Comparison of ENCODE assay signal across 8 cellular contexts in genomic region chr2:231514951-231515297, GRCh38. TPM values are rescaled to one million over a fixed set of nuclear protein-coding genes. Genes with fewer than 3 reads are reported as not detected.
DNase-seq lines count a peak whose midpoint lies in the region; ATAC-seq and TF ChIP-seq lines count a peak whose summit lies in the region.

No MANE protein-coding gene starts in this region.

- H3K27me3 ChIP-seq in PC-9 (ENCODE audit: insufficient read depth, low read depth), result no peaks in the 10 kb centered on the region
- no peaks in the 10 kb centered on the region for H3K27me3 ChIP-seq in esophagus muscularis mucosa

- H3K4me1 ChIP-seq in PC-9 (replicated peaks; ENCODE audit: insufficient read depth) (peaks cover 15% of the 10 kb centered on the region), esophagus muscularis mucosa (peaks cover 5 to 14% (median 9%) of the 10 kb centered on the region in 4 donors)

- WGBS in esophagus muscularis mucosa, result 29% methylated on average over 7 of the region's 7 CpGs

- H3K9me2 ChIP-seq in PC-9 (ENCODE audit: insufficient read depth), result no peaks in the 10 kb centered on the region

- H3K4me1 Mint-ChIP-seq in progenitor cell of endocrine pancreas (ENCODE audit: low read depth), result peaks cover 15% of the 10 kb centered on the region

- 0 out of 2 replicates have a peak, but pooled peaks cover 6% of the 10 kb centered on the region for H3K79me2 ChIP-seq in PC-9 (ENCODE audit: low read depth)

- H3K9me3 ChIP-seq in PC-9 (ENCODE audit: insufficient read depth, low read depth), result no peaks in the 10 kb centered on the region
- H3K9me3 ChIP-seq in esophagus muscularis mucosa, result no peaks in the 10 kb centered on the region

- H3K4me2 ChIP-seq in PC-9, result peak overlapping the region; percentile 99

- H4K20me1 ChIP-seq in PC-9 (ENCODE audit: insufficient read depth), result no peaks in the 10 kb centered on the region

- POLR2A ChIA-PET in PC-9 (lab: Charles Lee; ENCODE audit: unreplicated experiment), result no interaction called here

- CTCF ChIA-PET in PC-9 (lab: Charles Lee), result interaction anchor here (0.6 kb wide), 2 partner anchors 244 to 1293 kb away, joined by 3 to 6 read pairs; no protein-coding TSS in a partner anchor

- TF ChIP-seq EP300 in esophagus muscularis mucosa (IDR thresholded peaks at IDR 0.05), result no peak

- no peaks in the 10 kb centered on the region for H3K9me3 Mint-ChIP-seq in progenitor cell of endocrine pancreas (ENCODE audit: low read depth)

- intact Hi-C loops in PC-9 (cut with micrococcal nuclease; ENCODE audit: unreplicated experiment), result loop anchor here (5.0 to 10.0 kb wide), 3 partner anchors 42 to 270 kb away; partner anchors contain the start of genes COPS7B and PDE6D
- intact Hi-C loops in esophagus muscularis mucosa (cut with DNase I), result loop anchor here (5.0 kb wide), 2 partner anchors 42 to 87 kb away; no protein-coding TSS in a partner anchor

- BruUV-seq in PC-9 (replicated peaks; lab: Mats Ljungman, UMichigan), result no TSS peak

- TF ChIP-seq CTCF in PC-9 (conservative IDR thresholded peaks at IDR 0.05) (no peak), esophagus muscularis mucosa (IDR thresholded peaks at IDR 0.05) (no peak), progenitor cell of endocrine pancreas (IDR thresholded peaks at IDR 0.05; ENCODE audit: unreplicated experiment) (no peak)

- ATAC-seq in GM21786 (IDR thresholded peaks at IDR 0.05; ENCODE audit: unreplicated experiment) (no peak), GM18505 (IDR thresholded peaks at IDR 0.05; ENCODE audit: unreplicated experiment) (no peak), GM19351 (IDR thresholded peaks at IDR 0.05; ENCODE audit: unreplicated experiment) (no peak)

- DNase-seq in PC-9 (no peak), esophagus muscularis mucosa (ENCODE audit: extremely low spot score) (no peak), progenitor cell of endocrine pancreas (ENCODE audit: low spot score, unreplicated experiment) (no peak)
- DNase-seq in stimulated activated CD4-positive, alpha-beta T cell treated with anti-CD3 and anti-CD28 coated beads, Interleukin-1b, Interleukin-23, amount 100 ng/mL, for 48 hours, result no peak

- H3K36me3 ChIP-seq in PC-9 (ENCODE audit: low read depth) (no peaks in the 10 kb centered on the region), esophagus muscularis mucosa (no peaks in the 10 kb centered on the region)

- H3K36me3 Mint-ChIP-seq in progenitor cell of endocrine pancreas (ENCODE audit: insufficient read depth), result no peaks in the 10 kb centered on the region

- H3K27ac ChIP-seq in PC-9, result no peak overlapping the region
- H3K27ac ChIP-seq in esophagus muscularis mucosa (replicated peaks in 1 of 4), result peak overlapping the region; percentile 85 to 90 (median 88)

- H3K27ac Mint-ChIP-seq in progenitor cell of endocrine pancreas, result no peak overlapping the region

- TF ChIP-seq POLR2A in esophagus muscularis mucosa (IDR thresholded peaks at IDR 0.05; ENCODE audit: low read depth) (no peak), GM18505 (IDR thresholded peaks at IDR 0.05; ENCODE audit: borderline replicate concordance, extremely low read depth, insufficient read depth, insufficient read length) (no peak)

- peak overlapping the region; percentile 92 for H2AFZ ChIP-seq in PC-9

- H3K27me3 Mint-ChIP-seq in progenitor cell of endocrine pancreas, result no peaks in the 10 kb centered on the region

- H3K4me3 Mint-ChIP-seq in progenitor cell of endocrine pancreas (ENCODE audit: low read depth), result peak overlapping the region; percentile 88

- H3K4me3 ChIP-seq in GM08714 (ENCODE audit: low read length) (peak overlapping the region; percentile 63; the same call in 1 of the 2 replicates), PC-9 (peak overlapping the region; percentile 91), esophagus muscularis mucosa (peak overlapping the region; percentile 67 to 85 (median 74))

- H3F3A ChIP-seq in PC-9 (ENCODE audit: insufficient read depth, low read depth), result 0 out of 2 replicates have a peak, but pooled peaks cover 3% of the 10 kb centered on the region

RNA-seq across cellular contexts. Expression of gene NMUR1, which starts 15.3 kb away (rescaled TPM):
- total RNA-seq in PC-9 (2021) (not detected in 2 replicates), esophagus muscularis mucosa (1 to 10 TPM; 1.2 to 5.4 (median 2.5) TPM), progenitor cell of endocrine pancreas (not detected in 2 replicates)

RNA-seq across cellular contexts. Expression of gene NCL, which starts 50.6 kb away (rescaled TPM):
- total RNA-seq in PC-9 (2021) (450 and 557 TPM in 2 replicates), esophagus muscularis mucosa (100 to 1,000 TPM; 120 to 238 (median 161) TPM), progenitor cell of endocrine pancreas (588 and 589 TPM in 2 replicates)
